9 cellular contexts compared by ENCODE assay signal in genomic region chr1:151130837-151131586, GRCh38. TPM values are rescaled to one million over a fixed set of nuclear protein-coding genes. Genes with fewer than 3 reads are reported as not detected.
A peak's percentile ranks its signal among the peaks of the same experiment; 100 is the strongest.
DNase-seq lines count a peak whose midpoint lies in the region; ATAC-seq, FAIRE-seq and TF ChIP-seq lines count a peak whose summit lies in the region.
"Had no signal": no experiment of that assay in that cellular context is flagged by ENCODE, and none has a peak within 500 bp of the region (broad histone marks: within the 10 kb centered on the region; RNA-seq: fewer than 3 reads in every experiment).

No MANE protein-coding gene starts in this region.

- no peaks in the 10 kb centered on the region for H3K9me3 ChIP-seq in CD4-positive, CD25-positive, alpha-beta regulatory T cell (ENCODE audit: control insufficient read depth in 2 of 2, low read length in 2 of 2)
- no peaks in the 10 kb centered on the region for H3K9me3 ChIP-seq in keratinocyte (ENCODE audit: control insufficient read depth, low read depth, low read length)

- peaks cover 7% of the 10 kb centered on the region for H3K36me3 Mint-ChIP-seq in CD4-positive, CD25-positive, alpha-beta regulatory T cell
- H3K36me3 Mint-ChIP-seq in GM23338 (ENCODE audit: low read depth), result peaks cover 17% of the 10 kb centered on the region; the same call in 2 of the 3 replicates

- dilution Hi-C loops in keratinocyte (cut with MboI; ENCODE audit: extremely low pct_ligation_motif_present, low sequenced_read_pairs), result no loop called here

- ATAC-seq in CD4-positive, CD25-positive, alpha-beta regulatory T cell (ENCODE audit: low read depth in 2 of 2), result peak; percentile 96 to 99
- ATAC-seq in GM23338 (peak; percentile 89), GM19035 (IDR thresholded peaks at IDR 0.05; ENCODE audit: unreplicated experiment) (no peak)

- H3F3A ChIP-seq in GM23338 (replicated peaks; ENCODE audit: low read depth), result peaks cover 4% of the 10 kb centered on the region; the same call in 1 of the 2 replicates

- no peaks in the 10 kb centered on the region for H3K9me1 ChIP-seq in keratinocyte (ENCODE audit: control insufficient read depth, extremely low read depth, insufficient read depth, low read length)

- H3K4me3 ChIP-seq in CD4-positive, CD25-positive, alpha-beta regulatory T cell (ENCODE audit: low read depth, low read length), result peak overlapping the region; percentile 55
- H3K4me3 ChIP-seq in GM23338 (peak overlapping the region; percentile 88), keratinocyte (ENCODE audit: control insufficient read depth in 2 of 3, extremely low read depth in 1 of 3, insufficient read depth in 2 of 3, low read depth in 1 of 3, low read length in 3 of 3) (peak overlapping the region; percentile 13 to 66 (median 40))

- H3K4me1 Mint-ChIP-seq in CD4-positive, CD25-positive, alpha-beta regulatory T cell, result peaks cover 0 to 13% (median 1%) of the 10 kb centered on the region in 4 donors
- H3K4me1 Mint-ChIP-seq in GM23338, result peaks cover 18% of the 10 kb centered on the region

- H3K4me2 ChIP-seq in GM23338, result peak overlapping the region; percentile 100
- peak overlapping the region; percentile 88 for H3K4me2 ChIP-seq in keratinocyte (ENCODE audit: control insufficient read depth, extremely low read depth, insufficient read depth, low read depth, low read length)

- no peaks in the 10 kb centered on the region for H3K36me3 ChIP-seq in CD4-positive, CD25-positive, alpha-beta regulatory T cell (ENCODE audit: control insufficient read depth, insufficient read depth, low read length)
- H3K36me3 ChIP-seq in GM23338 (ENCODE audit: insufficient read depth) (no peaks in the 10 kb centered on the region), keratinocyte (ENCODE audit: control insufficient read depth in 2 of 2, extremely low read depth in 1 of 2, insufficient read depth in 2 of 2, low read length in 2 of 2) (no peaks in the 10 kb centered on the region)

- H4K20me1 ChIP-seq in GM23338 (replicated peaks; ENCODE audit: insufficient read depth) (no peaks in the 10 kb centered on the region; the same call in 1 of the 2 replicates), keratinocyte (ENCODE audit: control insufficient read depth, extremely low read depth, insufficient read depth, low read length) (no peaks in the 10 kb centered on the region)

- DNase-seq in CD4-positive, CD25-positive, alpha-beta regulatory T cell, result peak; percentile 58 to 91 (median 78)
- DNase-seq in GM23338 (ENCODE audit: low spot score) (peak; percentile 99), keratinocyte (ENCODE audit: low read depth, low spot score) (peak; percentile 49), NCI-H510A treated with DMSO at 0.1 percent for 48 hours (lab: John Stamatoyannopoulos, UW) (no peak)
- peak; percentile 39 to 64 (median 50) for DNase-seq in activated CD4-positive, CD25-positive, alpha-beta regulatory T cell (lab: John Stamatoyannopoulos, UW)
- peak; percentile 74 for DNase-seq in central memory CD4-positive, alpha-beta T cell
- peak; percentile 61 to 78 for DNase-seq in stimulated activated CD4-positive, alpha-beta T cell treated with anti-CD3 and anti-CD28 coated beads, Interleukin-12 subunit alpha, Interleukin-12 subunit beta, amount 100 ng/mL, for 24 hours (ENCODE audit: low read depth in 2 of 2)

- peak; percentile 79 for FAIRE-seq in keratinocyte (lab: Jason Lieb, UNC)

- H3K27ac ChIP-seq in CD4-positive, CD25-positive, alpha-beta regulatory T cell (ENCODE audit: insufficient read depth, low read length, poor library complexity, severe bottlenecking), result no peak overlapping the region
- H3K27ac ChIP-seq in GM23338 (ENCODE audit: low read depth) (no peak overlapping the region), keratinocyte (ENCODE audit: control insufficient read depth, insufficient read depth, low read length) (no peak overlapping the region)
- H3K27ac ChIP-seq: HL-60 had no signal

- H3K9me3 Mint-ChIP-seq in CD4-positive, CD25-positive, alpha-beta regulatory T cell, result no peaks in the 10 kb centered on the region
- H3K9me3 Mint-ChIP-seq in GM23338, result no peaks in the 10 kb centered on the region

- no peaks in the 10 kb centered on the region for H3K27me3 ChIP-seq in CD4-positive, CD25-positive, alpha-beta regulatory T cell (ENCODE audit: control insufficient read depth, insufficient read depth, low read length)
- H3K27me3 ChIP-seq in GM23338 (ENCODE audit: insufficient read depth) (peaks cover 38% of the 10 kb centered on the region), keratinocyte (ENCODE audit: control insufficient read depth, extremely low read depth, insufficient read depth, low read length) (peaks cover 23% of the 10 kb centered on the region)

- H3K9ac ChIP-seq in keratinocyte (ENCODE audit: control insufficient read depth, extremely low read depth, insufficient read depth, low read length), result peak overlapping the region; percentile 59

- H3K4me3 Mint-ChIP-seq in CD4-positive, CD25-positive, alpha-beta regulatory T cell, result peak overlapping the region; percentile 78 to 92 (median 82)
- H3K4me3 Mint-ChIP-seq in GM23338, result peak overlapping the region; percentile 80

- TF ChIP-seq CTCF in GM23338 (conservative IDR thresholded peaks at IDR 0.05; ENCODE audit: low read depth in 2 of 2) (no peak), keratinocyte (optimal IDR thresholded peaks at IDR 0.05 in 1 of 3, IDR thresholded peaks at IDR 0.05 in 1 of 3, conservative IDR thresholded peaks at IDR 0.05 in 1 of 3; ENCODE audit: extremely low read depth in 1 of 3, insufficient read depth in 2 of 3, low read length in 3 of 3) (no peak)

- H3K4me1 ChIP-seq in CD4-positive, CD25-positive, alpha-beta regulatory T cell (ENCODE audit: control insufficient read depth, insufficient read depth, low read length, poor library complexity, severe bottlenecking), result peaks cover 11% of the 10 kb centered on the region
- H3K4me1 ChIP-seq in GM23338 (ENCODE audit: insufficient read depth) (peaks cover 15% of the 10 kb centered on the region; the same call in 1 of the 2 replicates), keratinocyte (ENCODE audit: control insufficient read depth, extremely low read depth, insufficient read depth, low read length) (peaks cover 10% of the 10 kb centered on the region)

- no peaks in the 10 kb centered on the region for H3K27me3 Mint-ChIP-seq in CD4-positive, CD25-positive, alpha-beta regulatory T cell
- H3K27me3 Mint-ChIP-seq in GM23338 (ENCODE audit: insufficient read depth, low read depth, poor library complexity), result peaks cover 38% of the 10 kb centered on the region

- no peaks in the 10 kb centered on the region for H3K79me2 ChIP-seq in GM23338 (replicated peaks; ENCODE audit: insufficient read depth)
- no peaks in the 10 kb centered on the region for H3K79me2 ChIP-seq in keratinocyte (ENCODE audit: control insufficient read depth, insufficient read depth, low read length)

- peak overlapping the region in 2 of 3 donors; percentile 51 to 54 for H3K27ac Mint-ChIP-seq in CD4-positive, CD25-positive, alpha-beta regulatory T cell
- H3K27ac Mint-ChIP-seq in GM23338, result peak overlapping the region; percentile 95

- no peaks in the 10 kb centered on the region for H3K9me2 ChIP-seq in GM23338 (ENCODE audit: insufficient read depth)

- H2AFZ ChIP-seq in GM23338, result 0 out of 2 replicates have a peak overlapping the region, but pooled peaks have one; percentile 5
- peak overlapping the region; percentile 78 for H2AFZ ChIP-seq in keratinocyte (ENCODE audit: control insufficient read depth, low read length)

RNA-seq across cellular contexts. Expression of gene SEMA6C, which starts 15.4 kb away (rescaled TPM):
- 7.2 TPM for total RNA-seq in CD4-positive, CD25-positive, alpha-beta regulatory T cell
- under 1 TPM; 0.63 to 0.76 (median 0.73) TPM for polyA plus RNA-seq in CD4-positive, CD25-positive, alpha-beta regulatory T cell
- 12.3 and 24.4 TPM in 2 replicates for total RNA-seq in GM23338 (2014; rRNA removed; shearing (Covaris generic))
- polyA plus RNA-seq in GM23338 (2016; fragmentation: Nextera tagmentation; extraction: Ambion mirVana) (6.2 and 8.5 TPM in 2 replicates), keratinocyte (0.43 to 1.9 TPM (median 0.93 TPM) in 3 replicates)
- 0.34 TPM for polyA plus RNA-seq in keratinocyte (2011; ENCODE audit: low read depth)
- polyA plus RNA-seq in keratinocyte (2011; cell fraction: cytosol; rRNA removed), result 0.36 and 0.55 TPM in 2 replicates
- 4.0 and 6.0 TPM in 2 replicates for polyA plus RNA-seq in keratinocyte (2011; cell fraction: nucleus; rRNA removed)
- polyA plus RNA-seq in keratinocyte (2012; ENCODE audit: low replicate concordance), result 0.73 and 0.91 TPM in 2 replicates
- 1.0 to 3.3 TPM (median 1.5 TPM) in 3 replicates for polyA minus RNA-seq in keratinocyte
- polyA minus RNA-seq in keratinocyte (2011; cell fraction: cytosol; rRNA and poly(A)+ RNA removed), result 0.58 TPM
- 4.6 and 4.7 TPM in 2 replicates for polyA minus RNA-seq in keratinocyte (2011; cell fraction: nucleus; rRNA and poly(A)+ RNA removed)

RNA-seq across cellular contexts. Expression of gene TNFAIP8L2, which starts 25.4 kb away (rescaled TPM):
- 4.3 TPM for total RNA-seq in CD4-positive, CD25-positive, alpha-beta regulatory T cell
- polyA plus RNA-seq in CD4-positive, CD25-positive, alpha-beta regulatory T cell, result 10 to 100 TPM; 32.9 to 62.5 (median 47.2) TPM
- total RNA-seq in GM23338 (2014; rRNA removed; shearing (Covaris generic)), result not detected in 2 replicates
- 0.40 and 0.49 TPM in 2 replicates for polyA plus RNA-seq in GM23338 (2016; fragmentation: Nextera tagmentation; extraction: Ambion mirVana)
- polyA plus RNA-seq in keratinocyte, result not detected in 3 replicates
- not detected for polyA plus RNA-seq in keratinocyte (2011; ENCODE audit: low read depth)
- not detected in 2 replicates for polyA plus RNA-seq in keratinocyte (2011; cell fraction: cytosol; rRNA removed)
- 0.32 TPM in 1 of 2 replicates, not detected in the other for polyA plus RNA-seq in keratinocyte (2011; cell fraction: nucleus; rRNA removed)
- 0.23 TPM in 1 of 2 replicates, not detected in the other for polyA plus RNA-seq in keratinocyte (2012; ENCODE audit: low replicate concordance)
- not detected in 3 replicates for polyA minus RNA-seq in keratinocyte
- polyA minus RNA-seq in keratinocyte (2011; cell fraction: cytosol; rRNA and poly(A)+ RNA removed), result not detected
- not detected in 2 replicates for polyA minus RNA-seq in keratinocyte (2011; cell fraction: nucleus; rRNA and poly(A)+ RNA removed)

RNA-seq across cellular contexts. Expression of gene LYSMD1, which starts 34.7 kb away (rescaled TPM):
- 0.54 TPM for total RNA-seq in CD4-positive, CD25-positive, alpha-beta regulatory T cell
- polyA plus RNA-seq in CD4-positive, CD25-positive, alpha-beta regulatory T cell, result under 1 TPM in 3 of 4 donors, not detected in 1; 0.14 to 0.18 (median 0.14) TPM
- 5.7 and 6.4 TPM in 2 replicates for total RNA-seq in GM23338 (2014; rRNA removed; shearing (Covaris generic))
- 3.6 and 4.0 TPM in 2 replicates for polyA plus RNA-seq in GM23338 (2016; fragmentation: Nextera tagmentation; extraction: Ambion mirVana)
- polyA plus RNA-seq in keratinocyte, result 3.6 to 5.6 TPM (median 4.4 TPM) in 3 replicates
- 1.7 TPM for polyA plus RNA-seq in keratinocyte (2011; ENCODE audit: low read depth)
- 3.2 and 4.0 TPM in 2 replicates for polyA plus RNA-seq in keratinocyte (2011; cell fraction: cytosol; rRNA removed)
- polyA plus RNA-seq in keratinocyte (2011; cell fraction: nucleus; rRNA removed), result 9.5 and 10.2 TPM in 2 replicates
- 4.3 TPM in 2 replicates for polyA plus RNA-seq in keratinocyte (2012; ENCODE audit: low replicate concordance)
- polyA minus RNA-seq in keratinocyte, result 0.98 to 5.7 TPM (median 3.6 TPM) in 3 replicates
- polyA minus RNA-seq in keratinocyte (2011; cell fraction: cytosol; rRNA and poly(A)+ RNA removed), result 4.0 TPM
- 5.7 and 5.8 TPM in 2 replicates for polyA minus RNA-seq in keratinocyte (2011; cell fraction: nucleus; rRNA and poly(A)+ RNA removed)

RNA-seq across cellular contexts. Expression of gene SCNM1, which starts 34.9 kb away (rescaled TPM):
- 51.0 TPM for total RNA-seq in CD4-positive, CD25-positive, alpha-beta regulatory T cell
- polyA plus RNA-seq in CD4-positive, CD25-positive, alpha-beta regulatory T cell, result 100 to 1,000 TPM in 1 of 4 donors, 10 to 100 TPM in 3; 74.3 to 104 (median 90.5) TPM
- 26.3 and 27.1 TPM in 2 replicates for total RNA-seq in GM23338 (2014; rRNA removed; shearing (Covaris generic))
- polyA plus RNA-seq in GM23338 (2016; fragmentation: Nextera tagmentation; extraction: Ambion mirVana) (88.9 and 92.3 TPM in 2 replicates), keratinocyte (11.0 to 34.4 TPM (median 26.2 TPM) in 3 replicates)
- polyA plus RNA-seq in keratinocyte (2011; ENCODE audit: low read depth), result 32.6 TPM
- polyA plus RNA-seq in keratinocyte (2011; cell fraction: cytosol; rRNA removed), result 22.8 and 25.1 TPM in 2 replicates
- 33.4 and 35.9 TPM in 2 replicates for polyA plus RNA-seq in keratinocyte (2011; cell fraction: nucleus; rRNA removed)
- 44.4 and 44.9 TPM in 2 replicates for polyA plus RNA-seq in keratinocyte (2012; ENCODE audit: low replicate concordance)
- polyA minus RNA-seq in keratinocyte, result 7.4 to 17.6 TPM (median 10.6 TPM) in 3 replicates
- 10.9 TPM for polyA minus RNA-seq in keratinocyte (2011; cell fraction: cytosol; rRNA and poly(A)+ RNA removed)
- polyA minus RNA-seq in keratinocyte (2011; cell fraction: nucleus; rRNA and poly(A)+ RNA removed), result 4.7 and 5.0 TPM in 2 replicates

RNA-seq across cellular contexts. Expression of gene TMOD4, which starts 44.8 kb away (rescaled TPM):
- 3.3 TPM for total RNA-seq in CD4-positive, CD25-positive, alpha-beta regulatory T cell
- polyA plus RNA-seq in CD4-positive, CD25-positive, alpha-beta regulatory T cell, result not detected
- 1.3 TPM in 1 of 2 replicates, not detected in the other for total RNA-seq in GM23338 (2014; rRNA removed; shearing (Covaris generic))
- polyA plus RNA-seq in GM23338 (2016; fragmentation: Nextera tagmentation; extraction: Ambion mirVana) (not detected in 2 replicates), keratinocyte (0.18 to 0.42 TPM (median 0.34 TPM) in 3 replicates)
- not detected for polyA plus RNA-seq in keratinocyte (2011; ENCODE audit: low read depth)
- 0.15 and 0.17 TPM in 2 replicates for polyA plus RNA-seq in keratinocyte (2011; cell fraction: cytosol; rRNA removed)
- polyA plus RNA-seq in keratinocyte (2011; cell fraction: nucleus; rRNA removed), result not detected in 2 replicates
- polyA plus RNA-seq in keratinocyte (2012; ENCODE audit: low replicate concordance), result 0.24 TPM in 1 of 2 replicates, not detected in the other
- 0.49 TPM in 1 of 3 replicates, not detected in the others for polyA minus RNA-seq in keratinocyte
- not detected for polyA minus RNA-seq in keratinocyte (2011; cell fraction: cytosol; rRNA and poly(A)+ RNA removed)
- polyA minus RNA-seq in keratinocyte (2011; cell fraction: nucleus; rRNA and poly(A)+ RNA removed), result not detected in 2 replicates

Comparison
In these comparisons a context has a peak if more than half of its experiments do, and no peak if none do; other contexts are left out.
1. RNA of gene TNFAIP8L2, which starts 25.4 kb away (polyA plus RNA-seq): 32.9 to 62.5 TPM in CD4-positive, CD25-positive, alpha-beta regulatory T cell; 0.40 to 0.49 TPM in GM23338 and 0.23 to 0.32 TPM in keratinocyte; every median in the first group is over 10 times any median in the second.
2. Peak in every context shown above with its lines, with median percentiles within 50 percentile points of each other: H3K4me3 ChIP-seq.